13 cellular contexts compared by ENCODE assay signal in the genomic region with DNA sequence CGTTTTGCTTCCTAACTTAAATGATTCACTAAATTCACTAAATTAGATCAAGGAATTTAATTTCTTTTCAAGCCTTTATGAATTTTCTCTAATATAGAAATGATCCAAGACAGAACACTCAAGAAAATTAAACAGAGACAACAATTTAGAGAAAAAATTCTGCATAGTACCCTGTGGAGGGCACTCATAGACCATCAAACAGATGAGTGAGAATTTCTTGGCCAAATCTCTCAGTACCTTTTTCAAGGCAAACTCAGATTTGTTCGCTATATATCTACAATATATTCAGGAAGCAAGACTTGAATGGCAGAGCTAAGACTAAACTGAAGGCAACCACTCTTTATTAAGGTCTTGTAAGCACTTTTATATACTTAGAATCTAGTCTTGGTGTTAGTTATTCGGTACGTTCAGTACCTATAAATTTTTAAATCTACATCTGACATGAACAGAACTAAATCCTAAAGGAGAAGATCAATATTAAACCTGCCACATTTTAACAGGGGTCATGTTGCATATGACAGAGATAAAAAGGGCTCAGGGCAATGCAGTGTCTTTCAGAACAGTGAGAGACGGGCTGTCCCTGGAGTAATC.
DNase-seq lines count a peak whose midpoint lies in the region; ATAC-seq, FAIRE-seq and TF ChIP-seq lines count a peak whose summit lies in the region.
"Had no signal": no experiment of that assay in that cellular context is flagged by ENCODE, and none has a peak within 500 bp of the region (broad histone marks: within the 10 kb centered on the region; RNA-seq: fewer than 3 reads in every experiment).

No MANE protein-coding gene starts in this region.

- H3K27ac ChIP-seq in right lobe of liver: no peak overlapping the region
- H3K27ac ChIP-seq in pancreas: no peak overlapping the region
- H3K27ac ChIP-seq: parathyroid adenoma had no signal

- H3K36me3 ChIP-seq in right lobe of liver (no peaks in the 10 kb centered on the region), pancreas (no peaks in the 10 kb centered on the region)

- DNase-seq in NCI-H2227 (lab: John Stamatoyannopoulos, UW; ENCODE audit: unreplicated experiment) (peak; percentile 54), astrocyte of the hippocampus (ENCODE audit: low read depth, low spot score) (peak; percentile 40), right lobe of liver (no peak), DMS114 treated with DMSO at 0.1 percent for 48 hours (lab: John Stamatoyannopoulos, UW; ENCODE audit: unreplicated experiment) (no peak), pancreas (no peak)
- DNase-seq: activated CD8-positive, alpha-beta memory T cell treated with anti-CD3 and anti-CD28 coated beads, Interleukin-2, amount 10 ng/mL, durations not matched to agents 7 days and 5 days; left ventricle myocardium superior; T1000 had no signal

- peak overlapping the region in 1 of 3 experiments; percentile 16 for H3K27ac Mint-ChIP-seq in nephron
- H3K27ac Mint-ChIP-seq: activated CD8-positive, alpha-beta memory T cell treated with anti-CD3 and anti-CD28 coated beads, Interleukin-2, amount 10 ng/mL, durations not matched to agents 7 days and 5 days; activated naive CD4-positive, alpha-beta T cell treated with anti-CD3 and anti-CD28 coated beads, Interleukin-2, amount 50 U/mL, for 72 hours had no signal

- H3K9me3 Mint-ChIP-seq in nephron: no peaks in the 10 kb centered on the region
- H3K9me3 Mint-ChIP-seq: activated naive CD4-positive, alpha-beta T cell treated with anti-CD3 and anti-CD28 coated beads, Interleukin-2, amount 50 U/mL, for 72 hours had no signal

- FAIRE-seq in G401.6 (lab: Jason Lieb, UNC) (peak; percentile 36), pancreas (lab: Jason Lieb, UNC) (no peak)

- H3K27me3 ChIP-seq in right lobe of liver (no peaks in the 10 kb centered on the region), pancreas (no peaks in the 10 kb centered on the region)

- peaks cover 4% of the 10 kb centered on the region for H3K27me3 Mint-ChIP-seq in nephron (ENCODE audit: low read depth)
- H3K27me3 Mint-ChIP-seq: activated CD8-positive, alpha-beta memory T cell treated with anti-CD3 and anti-CD28 coated beads, Interleukin-2, amount 10 ng/mL, durations not matched to agents 7 days and 5 days had no signal

- peaks cover 9% of the 10 kb centered on the region for H3K4me1 Mint-ChIP-seq in nephron
- H3K4me1 Mint-ChIP-seq: activated CD8-positive, alpha-beta memory T cell treated with anti-CD3 and anti-CD28 coated beads, Interleukin-2, amount 10 ng/mL, durations not matched to agents 7 days and 5 days had no signal

- no peak overlapping the region for H3K4me3 ChIP-seq in right lobe of liver
- H3K4me3 ChIP-seq in pancreas: no peak overlapping the region

- no peak for TF ChIP-seq POLR2A in right lobe of liver (IDR thresholded peaks at IDR 0.05)

- peak; percentile 25 to 66 (median 55) for TF ChIP-seq CTCF in nephron (IDR thresholded peaks at IDR 0.05; ENCODE audit: unreplicated experiment in 3 of 3)
- TF ChIP-seq CTCF in right lobe of liver (IDR thresholded peaks at IDR 0.05): peak in 1 of 4 donors; percentile 10
- TF ChIP-seq CTCF in pancreas (IDR thresholded peaks at IDR 0.05): no peak

- 29% methylated on average over 5 of the region's 5 CpGs for WGBS in right lobe of liver (ENCODE audit: insufficient coverage, low coverage, low lambda C conversion rate, missing lambda C conversion rate)
- WGBS in pancreas, 2 donors: 29 to 44% methylated on average over 5 of the region's 5 CpGs

- no peaks in the 10 kb centered on the region for H3K36me3 Mint-ChIP-seq in nephron (ENCODE audit: low read depth)
- H3K36me3 Mint-ChIP-seq: activated CD8-positive, alpha-beta memory T cell treated with anti-CD3 and anti-CD28 coated beads, Interleukin-2, amount 10 ng/mL, durations not matched to agents 7 days and 5 days; activated naive CD4-positive, alpha-beta T cell treated with anti-CD3 and anti-CD28 coated beads, Interleukin-2, amount 50 U/mL, for 72 hours had no signal

- H3K4me3 Mint-ChIP-seq in nephron: no peak overlapping the region
- H3K4me3 Mint-ChIP-seq: activated CD8-positive, alpha-beta memory T cell treated with anti-CD3 and anti-CD28 coated beads, Interleukin-2, amount 10 ng/mL, durations not matched to agents 7 days and 5 days had no signal

- H3K4me1 ChIP-seq in right lobe of liver (no peaks in the 10 kb centered on the region), pancreas (no peaks in the 10 kb centered on the region)
- H3K4me1 ChIP-seq: parathyroid adenoma had no signal

- H3K9me3 ChIP-seq in right lobe of liver (no peaks in the 10 kb centered on the region), pancreas (no peaks in the 10 kb centered on the region)

- no peak for ATAC-seq in right lobe of liver
- ATAC-seq in HG03135 (IDR thresholded peaks at IDR 0.05; ENCODE audit: unreplicated experiment): no peak
- no peak for ATAC-seq in pancreas
- ATAC-seq: activated CD8-positive, alpha-beta memory T cell treated with anti-CD3 and anti-CD28 coated beads, Interleukin-2, amount 10 ng/mL, durations not matched to agents 7 days and 5 days; activated naive CD4-positive, alpha-beta T cell treated with anti-CD3 and anti-CD28 coated beads, Interleukin-2, amount 50 U/mL, for 72 hours; left ventricle myocardium superior had no signal

- intact Hi-C loops in right lobe of liver (cut with DNase I): no loop called here
- intact Hi-C loops in pancreas (cut with DNase I): no loop called here

Comparison
In these comparisons a context has a peak if more than half of its experiments do, and no peak if none do; other contexts are left out.
1. DNase-seq: peak in NCI-H2227 (single experiment) and astrocyte of the hippocampus (single experiment); none in right lobe of liver (0 of 3), DMS114 treated with DMSO at 0.1 percent for 48 hours (single experiment) and pancreas (0 of 6).
2. CTCF ChIP-seq: peak in nephron (3 of 3); none in pancreas (0 of 4).